21 cellular contexts compared by ENCODE assay signal in genomic region chr12:115648463-115648862, GRCh38.
"Had no signal": no experiment of that assay in that cellular context is flagged by ENCODE, and none has a peak within 500 bp of the region (broad histone marks: within the 10 kb centered on the region; RNA-seq: fewer than 3 reads in every experiment).

No MANE protein-coding gene starts in this region.

- ATAC-seq: activated CD4-positive, alpha-beta T cell treated with anti-CD3 and anti-CD28 coated beads for 36 hours; body of pancreas; lower lobe of right lung; stimulated activated naive CD8-positive, alpha-beta T cell treated with anti-CD3 and anti-CD28 coated beads, Interleukin-15, Interleukin-2, amounts not matched to agents 100 U/mL and 50 U/mL, for 24 hours; T-cell; WTC11 had no signal

- H3K4me1 ChIP-seq: body of pancreas, lower lobe of right lung, tibial artery had no signal

- H3K27ac ChIP-seq: body of pancreas, lower lobe of right lung, tibial artery had no signal

- H3K4me1 Mint-ChIP-seq: activated CD4-positive, alpha-beta T cell treated with anti-CD3 and anti-CD28 coated beads for 36 hours; activated naive CD8-positive, alpha-beta T cell treated with anti-CD3 and anti-CD28 coated beads for 36 hours; T-cell had no signal

- H3K27ac Mint-ChIP-seq: activated CD4-positive, alpha-beta T cell treated with anti-CD3 and anti-CD28 coated beads for 36 hours; activated naive CD8-positive, alpha-beta T cell treated with anti-CD3 and anti-CD28 coated beads for 36 hours; activated T-helper 1 cell treated with anti-CD3 and anti-CD28 coated beads, Interleukin-12 subunit alpha, Interleukin-12 subunit beta, Interleukin-2, Interleukin-4 antibody, amounts not matched to agents 30 ng/mL and 10 ng/mL and 1 ng/mL, durations not matched to agents 14 hours and 24 hours and 36 hours; nephron progenitor cell; T-cell; WTC11 had no signal

- H3K4me3 Mint-ChIP-seq: activated CD4-positive, alpha-beta T cell treated with anti-CD3 and anti-CD28 coated beads for 36 hours; activated naive CD8-positive, alpha-beta T cell treated with anti-CD3 and anti-CD28 coated beads for 36 hours; activated T-helper 1 cell treated with anti-CD3 and anti-CD28 coated beads, Interleukin-12 subunit alpha, Interleukin-12 subunit beta, Interleukin-2, Interleukin-4 antibody, amounts not matched to agents 30 ng/mL and 10 ng/mL and 1 ng/mL, durations not matched to agents 14 hours and 24 hours and 36 hours; nephron progenitor cell; T-cell; WTC11 had no signal

- H3K27me3 Mint-ChIP-seq: T-cell had no signal

- DNase-seq: activated CD4-positive, alpha-beta T cell treated with anti-CD3 and anti-CD28 coated beads for 36 hours; activated CD4-positive, alpha-beta T cell treated with anti-CD3 and anti-CD28 coated beads, Interleukin-2, amount 50 U/mL, for 48 hours; activated naive CD8-positive, alpha-beta T cell treated with anti-CD3 and anti-CD28 coated beads for 36 hours; activated T-cell treated with anti-CD3 and anti-CD28 coated beads for 4 hours; body of pancreas; central memory CD4-positive, alpha-beta T cell; hippocampal formation; islet precursor cell; lower lobe of right lung; midbrain; nephron progenitor cell; nucleus accumbens; stimulated activated CD4-positive, alpha-beta T cell treated with anti-CD3 and anti-CD28 coated beads, Interleukin-12 subunit alpha, Interleukin-12 subunit beta, amount 100 ng/mL, for 4 hours; stimulated activated CD4-positive, alpha-beta T cell treated with anti-CD3 and anti-CD28 coated beads, Interleukin-1b, Interleukin-23, amount 100 ng/mL, for 48 hours; stimulated activated CD8-positive, alpha-beta memory T cell treated with anti-CD3 and anti-CD28 coated beads, Interleukin-4, amount 100 ng/mL, for 48 hours; stimulated activated naive CD8-positive, alpha-beta T cell treated with anti-CD3 and anti-CD28 coated beads, Interleukin-15, Interleukin-2, amounts not matched to agents 100 U/mL and 50 U/mL, for 24 hours; substantia nigra; T-cell; tibial artery had no signal

- H3K36me3 ChIP-seq: lower lobe of right lung, tibial artery had no signal

- H3K9me3 Mint-ChIP-seq: nephron progenitor cell had no signal

- H3K27me3 ChIP-seq: body of pancreas, tibial artery had no signal

- H3K9me3 ChIP-seq: body of pancreas, lower lobe of right lung, tibial artery had no signal

- H3K36me3 Mint-ChIP-seq: T-cell, WTC11 had no signal

- H3K4me3 ChIP-seq: body of pancreas, lower lobe of right lung, tibial artery had no signal
